ENCODE assay signal across 1 cellular context in the genomic region with DNA sequence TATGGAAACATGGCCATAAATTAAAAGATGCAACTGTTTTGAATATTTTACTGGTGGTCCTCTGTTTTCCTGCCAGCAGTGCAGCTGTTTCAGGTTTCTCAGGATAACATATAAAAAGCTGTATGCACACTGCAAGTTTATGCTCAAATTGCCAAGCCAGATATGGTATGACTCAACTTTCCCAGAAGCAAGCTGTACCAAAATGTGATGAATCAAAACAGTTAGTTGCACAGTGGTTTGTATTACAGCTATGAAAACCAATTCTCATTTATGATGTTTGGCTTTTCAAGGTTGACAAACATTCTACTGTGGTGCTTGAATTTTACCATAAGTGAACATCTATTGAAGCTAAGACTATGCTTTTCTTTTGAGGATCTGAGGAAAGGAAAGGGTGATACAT.
TF ChIP-seq lines count a peak whose summit lies in the region.

No MANE protein-coding gene starts in this region.

TF ChIP-seq in IMR-90, 13 proteins besides CTCF, POLR2A, EP300 and RAD21 (continued from another document):
- TF ChIP-seq NFE2L2 (IDR thresholded peaks at IDR 0.05; ENCODE audit: low read depth, low read length) (no peak), SMC3 (IDR thresholded peaks at IDR 0.05; ENCODE audit: low read depth, low read length) (no peak), RCOR1 (IDR thresholded peaks at IDR 0.05; ENCODE audit: insufficient replicate concordance, low read length) (no peak), MAZ (IDR thresholded peaks at IDR 0.05; ENCODE audit: borderline replicate concordance, low read depth, low read length) (no peak), ELK1 (IDR thresholded peaks at IDR 0.05; ENCODE audit: borderline replicate concordance, low read depth, low read length) (no peak), FOS (IDR thresholded peaks at IDR 0.05; ENCODE audit: low read depth, low read length) (peak; percentile 75), MXI1 (IDR thresholded peaks at IDR 0.05; ENCODE audit: borderline replicate concordance, low read depth, low read length) (no peak)
- TF ChIP-seq, protein P1, sequence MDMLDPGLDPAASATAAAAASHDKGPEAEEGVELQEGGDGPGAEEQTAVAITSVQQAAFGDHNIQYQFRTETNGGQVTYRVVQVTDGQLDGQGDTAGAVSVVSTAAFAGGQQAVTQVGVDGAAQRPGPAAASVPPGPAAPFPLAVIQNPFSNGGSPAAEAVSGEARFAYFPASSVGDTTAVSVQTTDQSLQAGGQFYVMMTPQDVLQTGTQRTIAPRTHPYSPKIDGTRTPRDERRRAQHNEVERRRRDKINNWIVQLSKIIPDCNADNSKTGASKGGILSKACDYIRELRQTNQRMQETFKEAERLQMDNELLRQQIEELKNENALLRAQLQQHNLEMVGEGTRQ (IDR thresholded peaks at IDR 0.05; ENCODE audit: low read depth, low read length), result no peak
